8 cellular contexts compared by ENCODE assay signal in the genomic region with DNA sequence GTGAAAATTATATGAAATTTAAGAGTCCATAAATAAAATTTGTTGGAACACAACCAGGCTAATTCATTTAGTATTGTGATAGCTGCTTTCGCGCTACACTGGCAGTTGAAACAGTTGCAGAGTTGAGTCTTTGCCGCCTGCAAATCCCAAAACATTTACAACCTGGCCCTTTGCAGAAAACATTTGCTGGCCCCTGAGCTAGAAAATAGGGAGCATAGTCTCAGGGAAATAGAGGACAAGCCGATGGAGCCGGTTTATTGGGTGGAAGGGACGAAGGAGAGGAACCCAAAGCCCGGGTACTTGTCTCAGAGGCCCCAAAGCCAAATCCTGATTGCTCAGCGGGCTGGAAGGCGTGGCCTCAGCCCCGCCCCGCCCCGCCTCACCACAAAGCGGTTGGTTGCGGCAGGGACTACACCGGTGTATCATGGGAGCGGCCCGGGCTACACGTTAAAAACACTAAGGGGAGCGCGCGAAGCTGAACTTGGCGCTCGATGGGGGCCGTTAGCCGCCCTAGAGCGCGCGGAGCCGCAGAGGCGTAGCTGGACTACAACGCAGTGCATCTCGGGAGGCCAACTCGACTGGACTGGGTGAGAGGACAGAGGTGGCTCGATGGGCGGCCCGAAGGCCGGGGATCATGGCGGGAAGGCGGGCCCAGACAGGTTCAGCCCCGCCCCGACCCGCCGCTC. TPM values are rescaled to one million over a fixed set of nuclear protein-coding genes. Genes with fewer than 3 reads are reported as not detected.
A peak's percentile ranks its signal among the peaks of the same experiment; 100 is the strongest.
DNase-seq lines count a peak whose midpoint lies in the region; ATAC-seq, FAIRE-seq and TF ChIP-seq lines count a peak whose summit lies in the region.

No MANE protein-coding gene starts in this region.

- H3K4me3 ChIP-seq in AG04449 (ENCODE audit: low read depth, low read length): peak overlapping the region; percentile 73
- H3K4me3 ChIP-seq in mammary epithelial cell (replicated peaks in 1 of 3; ENCODE audit: insufficient read depth in 1 of 3, low read depth in 2 of 3, low read length in 3 of 3): peak overlapping the region; percentile 43 to 89 (median 80)
- H3K4me3 ChIP-seq in small intestine (ENCODE audit: low read depth in 1 of 2, low read length in 2 of 2): peak overlapping the region; percentile 60 to 66

- no peak overlapping the region for H3K9ac ChIP-seq in mammary epithelial cell (ENCODE audit: insufficient read depth, low read length)

- no TSS peak for BruUV-seq in mammary epithelial cell (replicated peaks; lab: Mats Ljungman, UMichigan)

- CTCF ChIA-PET in AG04449 (lab: Yijun Ruan, JAX): interaction anchor here (1.2 to 3.2 kb wide), 5 partner anchors 9 to 31 kb away, joined by 3 to 17 read pairs (median 13); a partner anchor contains a TSS
- CTCF ChIA-PET in mammary epithelial cell (lab: Charles Lee; ENCODE audit: low non-redundant PET): interaction anchor here (1.0 kb wide), 1 partner anchor 26 kb away, joined by 3 read pairs; no protein-coding TSS in a partner anchor

- WGBS in mammary epithelial cell (ENCODE audit: low coverage, missing lambda C conversion rate): 9% methylated on average over 23 of the region's 43 CpGs
- WGBS in small intestine, 3 donors: 0 to 3% (median 2%) methylated on average over 38 to 43 of the region's 43 CpGs

- H3K79me2 ChIP-seq in mammary epithelial cell (ENCODE audit: insufficient read depth, low read length): peaks cover 27% of the 10 kb centered on the region

- peak overlapping the region; percentile 95 for H3K27ac ChIP-seq in VCaP
- peak overlapping the region; percentile 9 for H3K27ac ChIP-seq in mammary epithelial cell (ENCODE audit: insufficient read depth, low read depth, low read length)
- H3K27ac ChIP-seq in small intestine (ENCODE audit: low read depth in 1 of 2, low read length in 1 of 2): peak overlapping the region; percentile 85 to 98

- H3K4me2 ChIP-seq in mammary epithelial cell (ENCODE audit: insufficient read depth, low read depth, low read length): peak overlapping the region; percentile 87

- H3K27me3 ChIP-seq in mammary epithelial cell (ENCODE audit: insufficient read depth, low read length): no peaks in the 10 kb centered on the region
- H3K27me3 ChIP-seq in small intestine (ENCODE audit: control insufficient read depth in 2 of 2, insufficient read depth in 2 of 2, low read length in 2 of 2): no peaks in the 10 kb centered on the region

- TF ChIP-seq CTCF in AG04449 (IDR thresholded peaks at IDR 0.05; ENCODE audit: insufficient read depth, low read length, missing control alignments) (no peak), VCaP (conservative IDR thresholded peaks at IDR 0.05) (no peak), mammary epithelial cell (conservative IDR thresholded peaks at IDR 0.05 in 1 of 2, IDR thresholded peaks at IDR 0.05 in 1 of 2; ENCODE audit: extremely low read depth in 1 of 2, insufficient read depth in 1 of 2, low read depth in 1 of 2, low read length in 2 of 2) (no peak)

- POLR2A ChIA-PET in AG04449 (lab: Yijun Ruan, JAX): interaction anchor here (0.6 to 1.5 kb wide), 6 partner anchors 12 to 591 kb away, joined by 3 to 4 read pairs (median 3); a partner anchor contains a TSS

- DNase-seq in AG04449 (ENCODE audit: low read depth, low spot score) (peak; percentile 37), NCI-H2196 (lab: John Stamatoyannopoulos, UW; ENCODE audit: unreplicated experiment) (peak; percentile 97), mammary epithelial cell (peak; percentile 97), iPS-NIHi7 (ENCODE audit: extremely low spot score) (peak; percentile 97), small intestine (peak; percentile 94)

- dilution Hi-C loops in mammary epithelial cell (cut with HindIII; ENCODE audit: low sequenced_read_pairs): no loop called here

- in situ Hi-C loops in mammary epithelial cell (cut with MboI; ENCODE audit: low sequenced_read_pairs in 2 of 2): no loop called here

- H3K36me3 ChIP-seq in mammary epithelial cell (ENCODE audit: insufficient read depth, low read length) (peaks cover 4% of the 10 kb centered on the region), small intestine (ENCODE audit: control insufficient read depth in 2 of 2, insufficient read depth in 2 of 2, low read length in 2 of 2) (peaks cover 3 to 5% of the 10 kb centered on the region in 2 donors)

- peak; percentile 83 for ATAC-seq in GM18873 (IDR thresholded peaks at IDR 0.05; ENCODE audit: low FRiP score, unreplicated experiment)
- peak; percentile 86 for ATAC-seq in HG03135 (IDR thresholded peaks at IDR 0.05; ENCODE audit: unreplicated experiment)

- intact Hi-C loops in mammary epithelial cell (cut with micrococcal nuclease): loop anchor here (1.0 to 2.0 kb wide), 4 partner anchors 13 to 143 kb away; a partner anchor contains a TSS

- H3K4me1 ChIP-seq in mammary epithelial cell (ENCODE audit: insufficient read depth, low read length): peaks cover 16% of the 10 kb centered on the region
- H3K4me1 ChIP-seq in small intestine (ENCODE audit: control insufficient read depth in 2 of 2, insufficient read depth in 1 of 2, low read depth in 1 of 2, low read length in 1 of 2): no peaks in the 10 kb centered on the region

- no peaks in the 10 kb centered on the region for H4K20me1 ChIP-seq in mammary epithelial cell (ENCODE audit: insufficient read depth, low read length)

- H3K9me3 ChIP-seq in mammary epithelial cell (replicated peaks; ENCODE audit: insufficient read depth, low read length) (no peaks in the 10 kb centered on the region), small intestine (ENCODE audit: control insufficient read depth, low read depth) (no peaks in the 10 kb centered on the region)

- no peak for FAIRE-seq in small intestine (lab: Jason Lieb, UNC)

- H2AFZ ChIP-seq in mammary epithelial cell (ENCODE audit: low read depth, low read length): peak overlapping the region; percentile 67

RNA-seq across cellular contexts. Expression of a gene that starts 0.3 kb away (rescaled TPM):
- 10 to 100 TPM; 13.2 to 25.1 TPM for total RNA-seq in mammary epithelial cell
- 24.8 TPM for polyA plus RNA-seq in mammary epithelial cell
- 7.3 TPM for polyA minus RNA-seq in mammary epithelial cell
- 10 to 100 TPM in 1 of 3 donors, 1 to 10 TPM in 2; 6.9 to 18.1 (median 7.0) TPM for polyA plus RNA-seq in small intestine

RNA-seq across cellular contexts. Expression of a gene that starts 13.4 kb away (rescaled TPM):
- total RNA-seq in mammary epithelial cell: 10 to 100 TPM; 12.3 to 19.7 TPM
- polyA plus RNA-seq in mammary epithelial cell (12.7 TPM), small intestine (10 to 100 TPM; 23.2 to 37.3 (median 24.6) TPM)
- polyA minus RNA-seq in mammary epithelial cell: 6.7 TPM

RNA-seq across cellular contexts. Expression of a gene that starts 17.7 kb away (rescaled TPM):
- 10 to 100 TPM in 1 of 2 donors, not detected in 1; 15.5 TPM for total RNA-seq in mammary epithelial cell
- polyA plus RNA-seq in mammary epithelial cell (1.3 TPM), small intestine (100 to 1,000 TPM in 2 of 3 donors, 10 to 100 TPM in 1; 35.4 to 436 (median 173) TPM)
- polyA minus RNA-seq in mammary epithelial cell: not detected

RNA-seq across cellular contexts. Expression of a gene that starts 26.7 kb away (rescaled TPM):
- total RNA-seq in mammary epithelial cell: 10 to 100 TPM; 50.3 to 51.2 TPM
- polyA plus RNA-seq in mammary epithelial cell: 86.4 TPM
- 25.2 TPM for polyA minus RNA-seq in mammary epithelial cell
- 100 to 1,000 TPM in 1 of 3 donors, 10 to 100 TPM in 2; 72.0 to 121 (median 84.0) TPM for polyA plus RNA-seq in small intestine

RNA-seq across cellular contexts. Expression of a gene that starts 43.2 kb away (rescaled TPM):
- total RNA-seq in mammary epithelial cell: 10 to 100 TPM in 1 of 2 donors, 1 to 10 TPM in 1; 2.2 to 34.6 TPM
- polyA plus RNA-seq in mammary epithelial cell (29.3 TPM), small intestine (10 to 100 TPM in 1 of 3 donors, 1 to 10 TPM in 1, under 1 TPM in 1; 0.54 to 19.3 (median 4.2) TPM)
- polyA minus RNA-seq in mammary epithelial cell: 41.4 TPM

Comparison
In these comparisons a context has a peak if more than half of its experiments do, and no peak if none do; other contexts are left out.
1. Peak in every context shown above with its lines: DNase-seq, ATAC-seq, H3K4me3 ChIP-seq and H3K27ac ChIP-seq.
2. DNase-seq: peak in every context shown above with its lines; median percentile 97 in NCI-H2196; 97 in mammary epithelial cell; 97 in iPS-NIHi7; 94 in small intestine; 37 in AG04449.
3. H3K27ac ChIP-seq: peak in every context shown above with its lines; median percentile 95 in VCaP; 92 in small intestine; 9 in mammary epithelial cell.
4. RNA of a gene that starts 17.7 kb away (polyA plus RNA-seq): 35.4 to 436 TPM in small intestine; 1.3 TPM in mammary epithelial cell (single experiment); every median in the first group is over 10 times any median in the second.